In genomic region chr14:67620217-67620789, GRCh38 we compare ENCODE assay signal across 8 cellular contexts. TPM values are rescaled to one million over a fixed set of nuclear protein-coding genes. Genes with fewer than 3 reads are reported as not detected.
DNase-seq lines count a peak whose midpoint lies in the region; ATAC-seq and TF ChIP-seq lines count a peak whose summit lies in the region.

No MANE protein-coding gene starts in this region.

- no peak for TF ChIP-seq CTCF in SK-N-SH (IDR thresholded peaks at IDR 0.05)
- no peak for TF ChIP-seq CTCF in OCI-LY1 (IDR thresholded peaks at IDR 0.05; ENCODE audit: low read length)
- TF ChIP-seq CTCF in mesothelial cell of epicardium (IDR thresholded peaks at IDR 0.05; ENCODE audit: unreplicated experiment) = no peak
- TF ChIP-seq CTCF in upper lobe of right lung (IDR thresholded peaks at IDR 0.05) = no peak

- H2AFZ ChIP-seq in SK-N-SH (ENCODE audit: low read depth) (peak overlapping the region; percentile 75), OCI-LY1 (ENCODE audit: low read length) (0 out of 2 replicates have a peak overlapping the region, but pooled peaks have one; percentile 80)

- H4K20me1 ChIP-seq in SK-N-SH (ENCODE audit: insufficient read depth) = no peaks in the 10 kb centered on the region
- H4K20me1 ChIP-seq in OCI-LY1 (ENCODE audit: insufficient read depth, low read length) = no peaks in the 10 kb centered on the region

- no peak for TF ChIP-seq EP300 in SK-N-SH (IDR thresholded peaks at IDR 0.05; ENCODE audit: borderline replicate concordance in 1 of 2, low read depth in 1 of 2, low read length in 1 of 2)

- H3K27ac Mint-ChIP-seq in mesothelial cell of epicardium = peak overlapping the region; percentile 92

- TF ChIP-seq RAD21 in SK-N-SH (IDR thresholded peaks at IDR 0.05; ENCODE audit: low read length) = no peak

- H3K27me3 Mint-ChIP-seq in mesothelial cell of epicardium (ENCODE audit: low read depth) = peaks cover 3% of the 10 kb centered on the region

- no peaks in the 10 kb centered on the region for H3K9me2 ChIP-seq in SK-N-SH
- H3K9me2 ChIP-seq in OCI-LY1 (ENCODE audit: low read depth, low read length) = no peaks in the 10 kb centered on the region

- no peaks in the 10 kb centered on the region for H3K9me3 ChIP-seq in SK-N-SH
- H3K9me3 ChIP-seq in OCI-LY1 (ENCODE audit: low read length) = peaks cover 4% of the 10 kb centered on the region; the same call in 1 of the 2 replicates
- no peaks in the 10 kb centered on the region for H3K9me3 ChIP-seq in ectodermal cell (ENCODE audit: control insufficient read depth, low read length)
- no peaks in the 10 kb centered on the region for H3K9me3 ChIP-seq in upper lobe of right lung

- H3K4me1 ChIP-seq in SK-N-SH (ENCODE audit: control insufficient read depth in 1 of 2, insufficient read depth in 2 of 2, low read depth in 1 of 2, low read length in 1 of 2) (peaks cover 5 to 10% of the 10 kb centered on the region in 2 experiments; a peak in 3 of 4 replicates), OCI-LY1 (ENCODE audit: insufficient read depth, low read length, severe bottlenecking) (peaks cover 26% of the 10 kb centered on the region), ectodermal cell (ENCODE audit: control insufficient read depth, insufficient read depth, low read length) (peaks cover 12% of the 10 kb centered on the region), upper lobe of right lung (peaks cover 16% of the 10 kb centered on the region)

- no peak; the same call in 2 of the 3 replicates for ATAC-seq in SK-N-SH treated with all-trans-retinoic acid at 6 μM for 48 hours
- ATAC-seq in upper lobe of right lung = no peak

- DNase-seq in SK-N-SH (peak; percentile 37), mesothelial cell of epicardium (ENCODE audit: low spot score in 2 of 2, unreplicated experiment in 2 of 2) (no peak), upper lobe of right lung (no peak), NCI-H1930 (lab: John Stamatoyannopoulos, UW) (no peak), ACHN (no peak)

- H3K4me3 Mint-ChIP-seq in mesothelial cell of epicardium = peak overlapping the region; percentile 86

- intact Hi-C loops in upper lobe of right lung (cut with DNase I) = no loop called here

- H3K4me3 ChIP-seq in SK-N-SH (ENCODE audit: low read depth in 2 of 2, low read length in 1 of 2) = peak overlapping the region; percentile 72 to 80
- H3K4me3 ChIP-seq in OCI-LY1 (ENCODE audit: low read depth, low read length, poor library complexity, severe bottlenecking) = peak overlapping the region; percentile 71
- H3K4me3 ChIP-seq in ectodermal cell (ENCODE audit: insufficient read depth, low read depth, low read length) = peak overlapping the region; percentile 80
- H3K4me3 ChIP-seq in upper lobe of right lung = peak overlapping the region; percentile 77

- CTCF ChIA-PET in SK-N-SH (lab: Yijun Ruan, JAX) = interaction anchor here (0.9 to 6.2 kb wide), 13 partner anchors 15 to 193 kb away, joined by 3 to 85 read pairs (median 5); partner anchors contain the start of genes PIGH and RDH12

- H3F3A ChIP-seq in SK-N-SH (replicated peaks; ENCODE audit: insufficient read depth) (peaks cover 22% of the 10 kb centered on the region), OCI-LY1 (ENCODE audit: insufficient read depth, low read length) (no peaks in the 10 kb centered on the region)

- peaks cover 25% of the 10 kb centered on the region for H3K4me1 Mint-ChIP-seq in mesothelial cell of epicardium

- H3K4me2 ChIP-seq in SK-N-SH = peak overlapping the region; percentile 99
- H3K4me2 ChIP-seq in OCI-LY1 (ENCODE audit: low read length) = peak overlapping the region; percentile 85

- H3K36me3 Mint-ChIP-seq in mesothelial cell of epicardium = peaks cover 2% of the 10 kb centered on the region

- no peaks in the 10 kb centered on the region for H3K36me3 ChIP-seq in SK-N-SH (replicated peaks in 1 of 2; ENCODE audit: control insufficient read depth in 1 of 2, insufficient read depth in 2 of 2, low read length in 1 of 2)
- H3K36me3 ChIP-seq in OCI-LY1 (ENCODE audit: insufficient read depth, low read length) = no peaks in the 10 kb centered on the region; the same call in 1 of the 2 replicates
- no peaks in the 10 kb centered on the region for H3K36me3 ChIP-seq in ectodermal cell (ENCODE audit: control insufficient read depth, insufficient read depth, low read length)
- no peaks in the 10 kb centered on the region for H3K36me3 ChIP-seq in upper lobe of right lung

- no peaks in the 10 kb centered on the region for H3K9me3 Mint-ChIP-seq in mesothelial cell of epicardium

- H3K9ac ChIP-seq in SK-N-SH (peak overlapping the region; percentile 55; the same call in 1 of the 2 replicates), OCI-LY1 (ENCODE audit: low read length) (peak overlapping the region; percentile 58)

- H3K27me3 ChIP-seq in SK-N-SH (ENCODE audit: insufficient read depth) = no peaks in the 10 kb centered on the region
- no peaks in the 10 kb centered on the region for H3K27me3 ChIP-seq in OCI-LY1 (ENCODE audit: insufficient read depth, low read length)
- peaks cover under 1% of the 10 kb centered on the region for H3K27me3 ChIP-seq in ectodermal cell (ENCODE audit: control insufficient read depth, insufficient read depth, low read length, poor library complexity, severe bottlenecking)
- H3K27me3 ChIP-seq in upper lobe of right lung = no peaks in the 10 kb centered on the region

- POLR2A ChIA-PET in SK-N-SH (lab: Yijun Ruan, JAX) = interaction anchor here (0.7 to 0.9 kb wide), 3 partner anchors 34 to 84 kb away, joined by 3 to 4 read pairs (median 3); no protein-coding TSS in a partner anchor

- in situ Hi-C loops in ACHN (cut with HindIII; ENCODE audit: low pct_ligation_motif_present, low pct_unique_long_range_greater_than_20kb, low sequenced_read_pairs) = no loop called here

- no peaks in the 10 kb centered on the region for H3K79me2 ChIP-seq in SK-N-SH (ENCODE audit: insufficient read depth)
- no peaks in the 10 kb centered on the region for H3K79me2 ChIP-seq in OCI-LY1 (ENCODE audit: insufficient read depth, low read length)

- WGBS in SK-N-SH (ENCODE audit: low lambda C conversion rate) = 17% methylated on average over 17 of the region's 19 CpGs
- WGBS in ectodermal cell, 2 experiments = 2% methylated on average over 19 of the region's 19 CpGs

- peak overlapping the region in 1 of 2 experiments; percentile 41; a peak in 2 of 4 replicates for H3K27ac ChIP-seq in SK-N-SH (ENCODE audit: low read depth in 2 of 2, low read length in 1 of 2)
- H3K27ac ChIP-seq in OCI-LY1 (ENCODE audit: low read depth, low read length, poor library complexity, severe bottlenecking) = no peak overlapping the region
- H3K27ac ChIP-seq in ectodermal cell (ENCODE audit: insufficient read depth, low read depth, low read length, poor library complexity, severe bottlenecking) = no peak overlapping the region
- H3K27ac ChIP-seq in upper lobe of right lung = peak overlapping the region; percentile 72

TF ChIP-seq in SK-N-SH treated with all-trans-retinoic acid at 6 μM for 48 hours, 23 proteins besides CTCF, POLR2A, EP300 and RAD21 (continues in another document):
- no peak for TF ChIP-seq GLIS3 (CRISPR knock-in tag; IDR thresholded peaks at IDR 0.05)
- TF ChIP-seq, protein P1, sequence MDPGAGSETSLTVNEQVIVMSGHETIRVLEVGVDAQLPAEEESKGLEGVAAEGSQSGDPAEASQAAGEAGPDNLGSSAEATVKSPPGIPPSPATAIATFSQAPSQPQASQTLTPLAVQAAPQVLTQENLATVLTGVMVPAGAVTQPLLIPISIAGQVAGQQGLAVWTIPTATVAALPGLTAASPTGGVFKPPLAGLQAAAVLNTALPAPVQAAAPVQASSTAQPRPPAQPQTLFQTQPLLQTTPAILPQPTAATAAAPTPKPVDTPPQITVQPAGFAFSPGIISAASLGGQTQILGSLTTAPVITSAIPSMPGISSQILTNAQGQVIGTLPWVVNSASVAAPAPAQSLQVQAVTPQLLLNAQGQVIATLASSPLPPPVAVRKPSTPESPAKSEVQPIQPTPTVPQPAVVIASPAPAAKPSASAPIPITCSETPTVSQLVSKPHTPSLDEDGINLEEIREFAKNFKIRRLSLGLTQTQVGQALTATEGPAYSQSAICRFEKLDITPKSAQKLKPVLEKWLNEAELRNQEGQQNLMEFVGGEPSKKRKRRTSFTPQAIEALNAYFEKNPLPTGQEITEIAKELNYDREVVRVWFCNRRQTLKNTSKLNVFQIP (CRISPR knock-in tag; IDR thresholded peaks at IDR 0.05; ENCODE audit: borderline replicate concordance, low read depth) = no peak
- TF ChIP-seq ESRRG (CRISPR knock-in tag; IDR thresholded peaks at IDR 0.05) = no peak
- no peak for TF ChIP-seq ZNF565 (CRISPR knock-in tag; conservative IDR thresholded peaks at IDR 0.05; ENCODE audit: low read depth)

RNA-seq across cellular contexts. Expression of gene ARG2, which starts 0.6 kb away (rescaled TPM):
- polyA plus RNA-seq in SK-N-SH (2012; rRNA removed) = 2.6 TPM in 2 replicates
- 2.7 TPM in 2 replicates for polyA plus RNA-seq in SK-N-SH (2012; cell fraction: cytosol; rRNA removed)
- 0.87 and 1.9 TPM in 2 replicates for polyA plus RNA-seq in SK-N-SH (2012; cell fraction: nucleus; rRNA removed)
- polyA plus RNA-seq in ectodermal cell (2013, experiment 1 of 4) = 48.9 TPM
- 45.1 TPM for polyA plus RNA-seq in ectodermal cell (2013, experiment 2 of 4)
- 33.9 TPM for polyA plus RNA-seq in ectodermal cell (2013, experiment 3 of 4)
- 37.1 TPM for polyA plus RNA-seq in ectodermal cell (2013, experiment 4 of 4)
- total RNA-seq in mesothelial cell of epicardium (2.5 to 4.5 TPM (median 2.9 TPM) in 3 replicates), upper lobe of right lung (2.0 TPM)

RNA-seq across cellular contexts. Expression of gene PIGH, which starts 20.2 kb away (rescaled TPM):
- 23.6 and 26.5 TPM in 2 replicates for polyA plus RNA-seq in SK-N-SH (2012; rRNA removed)
- polyA plus RNA-seq in SK-N-SH (2012; cell fraction: cytosol; rRNA removed) = 18.1 and 19.7 TPM in 2 replicates
- polyA plus RNA-seq in SK-N-SH (2012; cell fraction: nucleus; rRNA removed) = 62.2 and 99.3 TPM in 2 replicates
- 12.3 TPM for polyA plus RNA-seq in ectodermal cell (2013, experiment 1 of 4)
- polyA plus RNA-seq in ectodermal cell (2013, experiment 2 of 4) = 12.2 TPM
- polyA plus RNA-seq in ectodermal cell (2013, experiment 3 of 4) = 15.6 TPM
- 10.9 TPM for polyA plus RNA-seq in ectodermal cell (2013, experiment 4 of 4)
- 11.4 to 13.4 TPM (median 11.9 TPM) in 3 replicates for total RNA-seq in mesothelial cell of epicardium
- total RNA-seq in upper lobe of right lung = 24.2 TPM

RNA-seq across cellular contexts. Expression of gene VTI1B, which starts 54.1 kb away (rescaled TPM):
- polyA plus RNA-seq in SK-N-SH (2012; rRNA removed) = 59.2 and 71.8 TPM in 2 replicates
- 83.3 and 105 TPM in 2 replicates for polyA plus RNA-seq in SK-N-SH (2012; cell fraction: cytosol; rRNA removed)
- 21.3 and 29.2 TPM in 2 replicates for polyA plus RNA-seq in SK-N-SH (2012; cell fraction: nucleus; rRNA removed)
- polyA plus RNA-seq in ectodermal cell (2013, experiment 1 of 4) = 102 TPM
- polyA plus RNA-seq in ectodermal cell (2013, experiment 2 of 4) = 103 TPM
- 76.1 TPM for polyA plus RNA-seq in ectodermal cell (2013, experiment 3 of 4)
- 85.7 TPM for polyA plus RNA-seq in ectodermal cell (2013, experiment 4 of 4)
- total RNA-seq in mesothelial cell of epicardium (75.7 to 95.0 TPM (median 88.9 TPM) in 3 replicates), upper lobe of right lung (122 TPM)
